8 cellular contexts compared by ENCODE assay signal in the genomic region with DNA sequence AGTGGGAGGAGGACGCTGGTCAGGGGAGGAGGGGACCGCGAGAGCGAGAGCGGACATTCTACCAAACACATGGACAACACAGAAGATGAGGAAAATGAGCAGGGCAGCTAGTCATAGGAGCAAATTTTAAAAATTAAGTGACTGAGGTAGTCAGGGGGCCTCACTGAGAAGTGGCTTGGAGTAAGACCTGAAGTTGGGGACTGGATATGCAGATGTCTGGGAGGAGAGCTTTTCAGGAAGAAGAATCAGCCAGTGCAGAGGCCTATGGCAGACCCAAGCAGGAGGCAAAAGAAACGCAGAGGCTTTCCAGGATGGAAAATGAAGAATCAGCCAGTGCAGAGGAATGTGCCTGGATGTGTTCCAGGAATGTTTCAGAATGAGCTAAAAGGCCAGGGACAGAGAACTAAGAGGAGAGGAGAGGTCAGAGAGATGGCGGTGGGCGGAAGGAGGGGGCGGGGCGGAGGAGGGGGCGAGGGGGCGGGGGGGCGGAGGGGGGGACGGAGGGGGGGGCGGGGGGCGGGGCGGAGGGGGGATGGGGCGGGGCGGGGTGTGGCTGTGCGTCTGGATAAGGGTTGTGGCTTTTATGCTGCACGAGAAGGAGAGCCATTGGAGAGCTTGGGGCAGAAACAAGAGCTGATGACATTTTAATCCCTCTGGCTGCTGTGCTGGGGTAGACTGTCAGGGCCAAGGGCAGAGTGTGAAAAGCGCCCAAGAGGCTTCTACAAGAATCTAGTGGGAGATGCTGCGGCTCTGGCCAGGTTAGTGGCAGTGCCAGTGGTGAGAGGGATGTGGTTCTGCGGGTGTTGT.
DNase-seq lines count a peak whose midpoint lies in the region; ATAC-seq and TF ChIP-seq lines count a peak whose summit lies in the region.

No MANE protein-coding gene starts in this region.

- DNase-seq in GOT3 (lab: John Stamatoyannopoulos, UW) (peak; percentile 24), OCI-M1 (lab: John Stamatoyannopoulos, UW) (peak; percentile 92), cerebellar cortex (ENCODE audit: low spot score) (peak; percentile 56), kidney glomerular epithelial cell (lab: John Stamatoyannopoulos, UW) (peak; percentile 94), smooth muscle cell of the brain vasculature (ENCODE audit: low read depth, low spot score) (peak; percentile 33)
- no peak for DNase-seq in activated CD4-positive, alpha-beta T cell treated with anti-CD3 and anti-CD28 coated beads for 1 hour

- no peak for ATAC-seq in GM18873 (IDR thresholded peaks at IDR 0.05; ENCODE audit: low FRiP score, unreplicated experiment)

- H3K27ac ChIP-seq in C4-2B, result no peak overlapping the region

- peak; percentile 32 for TF ChIP-seq CTCF in C4-2B (conservative IDR thresholded peaks at IDR 0.05)
